In genomic region chr9:99516657-99517049, GRCh38 we compare ENCODE assay signal across 22 cellular contexts.
DNase-seq lines count a peak whose midpoint lies in the region; ATAC-seq and TF ChIP-seq lines count a peak whose summit lies in the region.
"Had no signal": no experiment of that assay in that cellular context is flagged by ENCODE, and none has a peak within 500 bp of the region (broad histone marks: within the 10 kb centered on the region; RNA-seq: fewer than 3 reads in every experiment).

No MANE protein-coding gene starts in this region.

- peaks cover 9% of the 10 kb centered on the region for H3K4me1 Mint-ChIP-seq in activated CD4-positive, alpha-beta T cell treated with anti-CD3 and anti-CD28 coated beads, Interleukin-2, amount 10 ng/mL, durations not matched to agents 24 days and 14 days
- no peaks in the 10 kb centered on the region for H3K4me1 Mint-ChIP-seq in GM23338
- H3K4me1 Mint-ChIP-seq in activated naive CD8-positive, alpha-beta T cell treated with anti-CD3 and anti-CD28 coated beads for 36 hours, result peaks cover 15% of the 10 kb centered on the region
- H3K4me1 Mint-ChIP-seq: brain had no signal

- POLR2A ChIA-PET in SK-N-SH (lab: Yijun Ruan, JAX), result no interaction called here

- H3K9me2 ChIP-seq in GM23338 (ENCODE audit: insufficient read depth) (no peaks in the 10 kb centered on the region; the same call in 1 of the 2 replicates), SK-N-SH (no peaks in the 10 kb centered on the region)

- H3F3A ChIP-seq in GM23338 (replicated peaks; ENCODE audit: low read depth), result no peaks in the 10 kb centered on the region
- H3F3A ChIP-seq in SK-N-SH (replicated peaks; ENCODE audit: insufficient read depth), result no peaks in the 10 kb centered on the region

- H2AFZ ChIP-seq in GM23338 (peak overlapping the region; percentile 43; the same call in 1 of the 2 replicates), SK-N-SH (ENCODE audit: low read depth) (no peak overlapping the region)
- H2AFZ ChIP-seq: hepatocyte had no signal

- ATAC-seq in GM23338, result no peak
- ATAC-seq: A549 had no signal

- H3K4me1 ChIP-seq in GM23338 (ENCODE audit: insufficient read depth), result no peaks in the 10 kb centered on the region
- peaks cover 0 to 3% of the 10 kb centered on the region in 2 experiments; a peak in 1 of 4 replicates for H3K4me1 ChIP-seq in SK-N-SH (ENCODE audit: control insufficient read depth in 1 of 2, insufficient read depth in 2 of 2, low read depth in 1 of 2, low read length in 1 of 2)
- H3K4me1 ChIP-seq: A549, tibial nerve had no signal

- WGBS in SK-N-SH (ENCODE audit: low lambda C conversion rate), result 87% methylated on average over 1 of the region's 1 CpG

- H3K9me3 Mint-ChIP-seq in activated CD4-positive, alpha-beta T cell treated with anti-CD3 and anti-CD28 coated beads, Interleukin-2, amount 10 ng/mL, durations not matched to agents 24 days and 14 days, result no peaks in the 10 kb centered on the region
- H3K9me3 Mint-ChIP-seq in GM23338, result no peaks in the 10 kb centered on the region
- no peaks in the 10 kb centered on the region for H3K9me3 Mint-ChIP-seq in activated naive CD8-positive, alpha-beta T cell treated with anti-CD3 and anti-CD28 coated beads for 36 hours
- H3K9me3 Mint-ChIP-seq: CD4-positive, alpha-beta T cell; T-helper 1 cell treated with Interleukin-12 subunit alpha and Interleukin-12 subunit beta and Interleukin-4 antibody, amounts not matched to agents 30 μg/mL and 1 μg/mL, for 36 hours had no signal

- H3K27me3 ChIP-seq in GM23338 (ENCODE audit: insufficient read depth) (no peaks in the 10 kb centered on the region), SK-N-SH (ENCODE audit: insufficient read depth) (no peaks in the 10 kb centered on the region; the same call in 1 of the 2 replicates)
- H3K27me3 ChIP-seq: hepatocyte, tibial nerve had no signal

- TF ChIP-seq CTCF in GM23338 (conservative IDR thresholded peaks at IDR 0.05; ENCODE audit: low read depth in 2 of 2), result no peak
- no peak for TF ChIP-seq CTCF in SK-N-SH (IDR thresholded peaks at IDR 0.05)

- H3K27me3 Mint-ChIP-seq in activated CD4-positive, alpha-beta T cell treated with anti-CD3 and anti-CD28 coated beads, Interleukin-2, amount 10 ng/mL, durations not matched to agents 24 days and 14 days, result peaks cover 2% of the 10 kb centered on the region
- peaks cover 3% of the 10 kb centered on the region for H3K27me3 Mint-ChIP-seq in GM23338 (ENCODE audit: insufficient read depth, low read depth, poor library complexity)
- H3K27me3 Mint-ChIP-seq in activated naive CD8-positive, alpha-beta T cell treated with anti-CD3 and anti-CD28 coated beads for 36 hours, result peaks cover 7% of the 10 kb centered on the region

- H3K36me3 ChIP-seq in GM23338 (ENCODE audit: insufficient read depth) (no peaks in the 10 kb centered on the region), SK-N-SH (replicated peaks in 1 of 2; ENCODE audit: control insufficient read depth in 1 of 2, insufficient read depth in 2 of 2, low read length in 1 of 2) (no peaks in the 10 kb centered on the region)
- H3K36me3 ChIP-seq: tibial nerve, WERI-Rb-1 had no signal

- H3K9ac ChIP-seq in SK-N-SH, result no peak overlapping the region

- no peak for DNase-seq in activated CD4-positive, alpha-beta T cell treated with anti-CD3 and anti-CD28 coated beads, Interleukin-2, amount 10 ng/mL, durations not matched to agents 24 days and 14 days
- no peak for DNase-seq in activated CD4-positive, alpha-beta T cell treated with anti-CD3 and anti-CD28 coated beads for 4 hours
- DNase-seq in GM23338 (ENCODE audit: low spot score) (no peak), DMS79 (lab: John Stamatoyannopoulos, UW) (no peak), NCI-H510A (lab: John Stamatoyannopoulos, UW) (no peak), SK-N-SH (no peak)
- peak; percentile 9 for DNase-seq in activated naive CD8-positive, alpha-beta T cell treated with anti-CD3 and anti-CD28 coated beads for 36 hours
- DNase-seq in stimulated activated CD8-positive, alpha-beta memory T cell treated with anti-CD3 and anti-CD28 coated beads, Interleukin-2, amount 100 ng/mL, for 48 hours (ENCODE audit: low read depth in 2 of 2), result peak; percentile 3 to 5
- DNase-seq: activated naive CD8-positive, alpha-beta T cell treated with anti-CD3 and anti-CD28 coated beads, Interleukin-2, amount 10 ng/mL, durations not matched to agents 7 days and 5 days; CD4-positive, alpha-beta T cell; DMS53; NCI-H2081; posterior cingulate gyrus; SHP77 treated with DMSO at 0.1 percent for 48 hours; small intestine had no signal

- H3K9me3 ChIP-seq in SK-N-SH, result no peaks in the 10 kb centered on the region
- H3K9me3 ChIP-seq: A549, tibial nerve had no signal

- H3K4me3 ChIP-seq in GM23338 (no peak overlapping the region), SK-N-SH (ENCODE audit: low read depth in 2 of 2, low read length in 1 of 2) (no peak overlapping the region)
- H3K4me3 ChIP-seq: A549, hepatocyte, lung, tibial nerve had no signal

- TF ChIP-seq RAD21 in SK-N-SH (IDR thresholded peaks at IDR 0.05; ENCODE audit: low read length), result no peak

- no peak overlapping the region for H3K4me3 Mint-ChIP-seq in activated CD4-positive, alpha-beta T cell treated with anti-CD3 and anti-CD28 coated beads, Interleukin-2, amount 10 ng/mL, durations not matched to agents 24 days and 14 days
- no peak overlapping the region for H3K4me3 Mint-ChIP-seq in GM23338
- no peak overlapping the region for H3K4me3 Mint-ChIP-seq in activated naive CD8-positive, alpha-beta T cell treated with anti-CD3 and anti-CD28 coated beads for 36 hours
- H3K4me3 Mint-ChIP-seq: activated naive CD8-positive, alpha-beta T cell treated with anti-CD3 and anti-CD28 coated beads, Interleukin-2, amount 10 ng/mL, durations not matched to agents 7 days and 5 days; brain; CD4-positive, alpha-beta T cell; T-helper 1 cell treated with Interleukin-12 subunit alpha and Interleukin-12 subunit beta and Interleukin-4 antibody, amounts not matched to agents 30 μg/mL and 1 μg/mL, for 36 hours had no signal

- H3K4me2 ChIP-seq in GM23338, result no peak overlapping the region
- H3K4me2 ChIP-seq in SK-N-SH, result no peak overlapping the region
- H3K4me2 ChIP-seq: A549, hepatocyte had no signal

- intact Hi-C loops in activated CD4-positive, alpha-beta T cell treated with anti-CD3 and anti-CD28 coated beads, Interleukin-2, amount 10 ng/mL, durations not matched to agents 24 days and 14 days (cut with micrococcal nuclease), result loop anchor here (10.0 kb wide), 1 partner anchor 152 kb away; no protein-coding TSS in a partner anchor

- H3K79me2 ChIP-seq in GM23338 (replicated peaks; ENCODE audit: insufficient read depth), result no peaks in the 10 kb centered on the region
- no peaks in the 10 kb centered on the region for H3K79me2 ChIP-seq in SK-N-SH (ENCODE audit: insufficient read depth)
- H3K79me2 ChIP-seq: hepatocyte had no signal

- H4K20me1 ChIP-seq in GM23338 (replicated peaks; ENCODE audit: insufficient read depth), result no peaks in the 10 kb centered on the region
- H4K20me1 ChIP-seq in SK-N-SH (ENCODE audit: insufficient read depth), result no peaks in the 10 kb centered on the region

- H3K36me3 Mint-ChIP-seq in activated CD4-positive, alpha-beta T cell treated with anti-CD3 and anti-CD28 coated beads, Interleukin-2, amount 10 ng/mL, durations not matched to agents 24 days and 14 days (ENCODE audit: low read depth), result no peaks in the 10 kb centered on the region
- H3K36me3 Mint-ChIP-seq in GM23338 (ENCODE audit: low read depth), result no peaks in the 10 kb centered on the region
- no peaks in the 10 kb centered on the region for H3K36me3 Mint-ChIP-seq in activated naive CD8-positive, alpha-beta T cell treated with anti-CD3 and anti-CD28 coated beads for 36 hours
- H3K36me3 Mint-ChIP-seq: activated naive CD8-positive, alpha-beta T cell treated with anti-CD3 and anti-CD28 coated beads, Interleukin-2, amount 10 ng/mL, durations not matched to agents 7 days and 5 days; brain had no signal

- H3K27ac Mint-ChIP-seq in activated CD4-positive, alpha-beta T cell treated with anti-CD3 and anti-CD28 coated beads, Interleukin-2, amount 10 ng/mL, durations not matched to agents 24 days and 14 days, result peak overlapping the region; percentile 2
- 0 out of 2 replicates have a peak overlapping the region, but pooled peaks have one; percentile 4 for H3K27ac Mint-ChIP-seq in GM23338
- H3K27ac Mint-ChIP-seq in activated naive CD8-positive, alpha-beta T cell treated with anti-CD3 and anti-CD28 coated beads for 36 hours, result no peak overlapping the region
- H3K27ac Mint-ChIP-seq: activated naive CD8-positive, alpha-beta T cell treated with anti-CD3 and anti-CD28 coated beads, Interleukin-2, amount 10 ng/mL, durations not matched to agents 7 days and 5 days; brain; CD4-positive, alpha-beta T cell; T-helper 1 cell treated with Interleukin-12 subunit alpha and Interleukin-12 subunit beta and Interleukin-4 antibody, amounts not matched to agents 30 μg/mL and 1 μg/mL, for 36 hours had no signal

- TF ChIP-seq EP300 in SK-N-SH (IDR thresholded peaks at IDR 0.05; ENCODE audit: borderline replicate concordance in 1 of 2, low read depth in 1 of 2, low read length in 1 of 2), result no peak

- CTCF ChIA-PET in SK-N-SH (lab: Yijun Ruan, JAX), result interaction anchor here (1.6 kb wide), 1 partner anchor 10 kb away, joined by 4 read pairs; no protein-coding TSS in a partner anchor

- H3K27ac ChIP-seq in GM23338 (ENCODE audit: low read depth) (no peak overlapping the region), SK-N-SH (ENCODE audit: low read depth in 2 of 2, low read length in 1 of 2) (no peak overlapping the region)
- H3K27ac ChIP-seq: A549, hepatocyte, tibial nerve, WERI-Rb-1 had no signal

TF ChIP-seq in GM23338, 12 proteins besides CTCF, POLR2A, EP300 and RAD21 (continues in another document):
- no peak for TF ChIP-seq NANOG (IDR thresholded peaks at IDR 0.05; ENCODE audit: borderline replicate concordance)

TF ChIP-seq in SK-N-SH, 30 proteins besides CTCF, POLR2A, EP300 and RAD21:
- TF ChIP-seq FOXM1 (IDR thresholded peaks at IDR 0.05; ENCODE audit: low read depth), result no peak
- TF ChIP-seq MXI1 (IDR thresholded peaks at IDR 0.05; ENCODE audit: low read depth, low read length), result no peak
- no peak for TF ChIP-seq POLR2AphosphoS5 (IDR thresholded peaks at IDR 0.05; ENCODE audit: low read depth, low read length)
- TF ChIP-seq CHD2 (IDR thresholded peaks at IDR 0.05; ENCODE audit: low read length, partially characterized antibody), result no peak
- TF ChIP-seq SMC3 (IDR thresholded peaks at IDR 0.05; ENCODE audit: low read depth, low read length), result no peak
- no peak for TF ChIP-seq RXRA (IDR thresholded peaks at IDR 0.05; ENCODE audit: borderline replicate concordance, low read depth)
- no peak for TF ChIP-seq GATA2 (CRISPR knock-in tag; IDR thresholded peaks at IDR 0.05)
- no peak for TF ChIP-seq ELF1 (IDR thresholded peaks at IDR 0.05)

Comparison
In these comparisons a context has a peak if more than half of its experiments do, and no peak if none do; other contexts are left out.
1. DNase-seq: peak in activated naive CD8-positive, alpha-beta T cell treated with anti-CD3 and anti-CD28 coated beads for 36 hours (single experiment) and stimulated activated CD8-positive, alpha-beta memory T cell treated with anti-CD3 and anti-CD28 coated beads, Interleukin-2, amount 100 ng/mL, for 48 hours (2 of 2); none in activated CD4-positive, alpha-beta T cell treated with anti-CD3 and anti-CD28 coated beads, Interleukin-2, amount 10 ng/mL, durations not matched to agents 24 days and 14 days (single experiment), activated CD4-positive, alpha-beta T cell treated with anti-CD3 and anti-CD28 coated beads for 4 hours (0 of 2), GM23338 (single experiment), DMS79 (single experiment), NCI-H510A (single experiment) and SK-N-SH (single experiment).